ENCODE assay signal across 3 cellular contexts in the genomic region with DNA sequence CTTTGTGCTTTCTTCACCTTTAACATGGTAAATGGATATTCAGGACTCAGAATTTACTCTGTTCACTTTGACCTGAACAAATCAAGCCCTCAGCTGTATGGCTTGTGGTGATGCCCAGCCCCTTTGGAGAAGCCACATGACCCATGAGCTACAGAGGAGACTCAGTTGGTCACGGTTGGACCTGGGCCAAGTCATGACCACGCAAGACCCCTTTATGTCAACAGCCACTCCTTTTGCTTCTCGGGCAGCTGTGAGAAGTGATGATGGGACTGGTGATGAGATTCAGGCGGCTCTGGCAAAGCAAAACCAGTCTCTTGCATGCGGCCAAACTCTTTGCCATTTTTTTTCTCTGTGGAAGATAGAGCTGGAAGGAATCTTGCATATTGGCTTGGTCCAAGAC.
"Had no signal": no experiment of that assay in that cellular context is flagged by ENCODE, and none has a peak within 500 bp of the region (broad histone marks: within the 10 kb centered on the region; RNA-seq: fewer than 3 reads in every experiment).

No MANE protein-coding gene starts in this region.

- H3K4me3 ChIP-seq: GM12878 had no signal

- ATAC-seq: GM12878 had no signal

- DNase-seq: GDM1, GF-D8 had no signal
